Comparison of ENCODE assay signal across 8 cellular contexts in genomic region chr11:124793466-124794278, GRCh38. TPM values are rescaled to one million over a fixed set of nuclear protein-coding genes. Genes with fewer than 3 reads are reported as not detected.
A peak's percentile ranks its signal among the peaks of the same experiment; 100 is the strongest.
DNase-seq lines count a peak whose midpoint lies in the region; ATAC-seq, FAIRE-seq and TF ChIP-seq lines count a peak whose summit lies in the region.

No MANE protein-coding gene starts in this region.

- CTCF ChIA-PET in A673 (lab: Charles Lee) = interaction anchor here (0.5 to 1.4 kb wide), 17 partner anchors 10 to 257 kb away, joined by 3 to 8 read pairs (median 3); partner anchors contain the start of gene ESAM

- peaks cover 77% of the 10 kb centered on the region for H3K79me2 ChIP-seq in keratinocyte (ENCODE audit: control insufficient read depth, insufficient read depth, low read length)

- TF ChIP-seq CTCF in A673 (conservative IDR thresholded peaks at IDR 0.05; ENCODE audit: low read depth, low read length) = peak; percentile 88
- TF ChIP-seq CTCF in keratinocyte (optimal IDR thresholded peaks at IDR 0.05 in 1 of 3, IDR thresholded peaks at IDR 0.05 in 1 of 3, conservative IDR thresholded peaks at IDR 0.05 in 1 of 3; ENCODE audit: extremely low read depth in 1 of 3, insufficient read depth in 2 of 3, low read length in 3 of 3) = peak; percentile 32 to 63 (median 61)
- peak in 3 of 4 experiments; percentile 32 to 41 (median 37) for TF ChIP-seq CTCF in uterus (IDR thresholded peaks at IDR 0.05)

- H3K4me3 ChIP-seq in A673 (ENCODE audit: low read depth, low read length, poor library complexity, severe bottlenecking) (no peak overlapping the region), keratinocyte (ENCODE audit: control insufficient read depth in 2 of 3, extremely low read depth in 1 of 3, insufficient read depth in 2 of 3, low read depth in 1 of 3, low read length in 3 of 3) (no peak overlapping the region), uterus (no peak overlapping the region)

- FAIRE-seq in G401.6 (lab: Jason Lieb, UNC) (peak; percentile 93), keratinocyte (lab: Jason Lieb, UNC) (no peak)

- no peak for TF ChIP-seq POLR2A in uterus (IDR thresholded peaks at IDR 0.05)

- peaks cover 11% of the 10 kb centered on the region for H4K20me1 ChIP-seq in keratinocyte (ENCODE audit: control insufficient read depth, extremely low read depth, insufficient read depth, low read length)

- H3K9me3 ChIP-seq in A673 (ENCODE audit: low read depth, low read length, poor library complexity, severe bottlenecking) = no peaks in the 10 kb centered on the region
- no peaks in the 10 kb centered on the region for H3K9me3 ChIP-seq in keratinocyte (ENCODE audit: control insufficient read depth, low read depth, low read length)
- no peaks in the 10 kb centered on the region for H3K9me3 ChIP-seq in uterus

- POLR2A ChIA-PET in A673 (lab: Charles Lee; ENCODE audit: low non-redundant PET) = interaction anchor here (0.6 to 0.7 kb wide), 2 partner anchors 77 to 160 kb away, joined by 3 to 8 read pairs; no protein-coding TSS in a partner anchor

- DNase-seq in A673 (ENCODE audit: low spot score) (peak; percentile 76), NCI-H2196 (lab: John Stamatoyannopoulos, UW; ENCODE audit: unreplicated experiment) (peak; percentile 63), astrocyte of the hippocampus (ENCODE audit: low read depth, low spot score) (peak; percentile 66), keratinocyte (ENCODE audit: low read depth, low spot score) (peak; percentile 4), uterus (no peak)

- intact Hi-C loops in A673 (cut with micrococcal nuclease; ENCODE audit: unreplicated experiment) (no loop called here), uterus (cut with DNase I; ENCODE audit: low total_unique reads) (no loop called here)

- dilution Hi-C loops in keratinocyte (cut with MboI; ENCODE audit: extremely low pct_ligation_motif_present, low sequenced_read_pairs) = no loop called here

- no peaks in the 10 kb centered on the region for H3K36me3 ChIP-seq in A673 (ENCODE audit: insufficient read depth, low read length, poor library complexity, severe bottlenecking)
- no peaks in the 10 kb centered on the region for H3K36me3 ChIP-seq in keratinocyte (ENCODE audit: control insufficient read depth in 2 of 2, extremely low read depth in 1 of 2, insufficient read depth in 2 of 2, low read length in 2 of 2)
- no peaks in the 10 kb centered on the region for H3K36me3 ChIP-seq in uterus

- H3K27me3 ChIP-seq in A673 (replicated peaks; ENCODE audit: insufficient read depth, low read depth, low read length, poor library complexity) (no peaks in the 10 kb centered on the region), keratinocyte (ENCODE audit: control insufficient read depth, extremely low read depth, insufficient read depth, low read length) (no peaks in the 10 kb centered on the region), uterus (no peaks in the 10 kb centered on the region)

- no peak overlapping the region for H3K9ac ChIP-seq in keratinocyte (ENCODE audit: control insufficient read depth, extremely low read depth, insufficient read depth, low read length)

- no TSS peak for BruUV-seq in A673 (replicated peaks; lab: Mats Ljungman, UMichigan)

- no peak overlapping the region for H2AFZ ChIP-seq in keratinocyte (ENCODE audit: control insufficient read depth, low read length)

- H3K27ac ChIP-seq in A673 (ENCODE audit: low read depth, low read length, poor library complexity, severe bottlenecking) = no peak overlapping the region
- H3K27ac ChIP-seq in keratinocyte (ENCODE audit: control insufficient read depth, insufficient read depth, low read length) = no peak overlapping the region
- no peak overlapping the region for H3K27ac ChIP-seq in uterus

- peaks cover 36% of the 10 kb centered on the region for H3K4me1 ChIP-seq in A673 (ENCODE audit: insufficient read depth, low read length, poor library complexity, severe bottlenecking)
- H3K4me1 ChIP-seq in keratinocyte (ENCODE audit: control insufficient read depth, extremely low read depth, insufficient read depth, low read length) = peaks cover 8% of the 10 kb centered on the region
- H3K4me1 ChIP-seq in uterus = no peaks in the 10 kb centered on the region

- ATAC-seq in HG02588 (IDR thresholded peaks at IDR 0.05; ENCODE audit: unreplicated experiment) = peak; percentile 57
- ATAC-seq in GM21737 (IDR thresholded peaks at IDR 0.05; ENCODE audit: unreplicated experiment) = no peak

- peaks cover 2% of the 10 kb centered on the region for H3K9me1 ChIP-seq in keratinocyte (ENCODE audit: control insufficient read depth, extremely low read depth, insufficient read depth, low read length)

- H3K4me2 ChIP-seq in keratinocyte (ENCODE audit: control insufficient read depth, extremely low read depth, insufficient read depth, low read depth, low read length) = no peak overlapping the region

RNA-seq across cellular contexts. Expression of gene MSANTD2, which starts 6.5 kb away (rescaled TPM):
- total RNA-seq in A673 (2021) (31.4 and 33.3 TPM in 2 replicates), uterus (10 to 100 TPM in 3 of 4 donors, 1 to 10 TPM in 1; 5.1 to 36.6 (median 24.5) TPM)
- polyA plus RNA-seq in keratinocyte = 2.9 to 6.6 TPM (median 3.6 TPM) in 3 replicates
- polyA plus RNA-seq in keratinocyte (2011; ENCODE audit: low read depth) = 6.0 TPM
- 1.2 and 2.4 TPM in 2 replicates for polyA plus RNA-seq in keratinocyte (2011; cell fraction: cytosol; rRNA removed)
- 11.9 and 13.1 TPM in 2 replicates for polyA plus RNA-seq in keratinocyte (2011; cell fraction: nucleus; rRNA removed)
- 2.3 and 4.7 TPM in 2 replicates for polyA plus RNA-seq in keratinocyte (2012; ENCODE audit: low replicate concordance)
- 0.46 to 3.1 TPM (median 0.76 TPM) in 3 replicates for polyA minus RNA-seq in keratinocyte
- polyA minus RNA-seq in keratinocyte (2011; cell fraction: cytosol; rRNA and poly(A)+ RNA removed) = not detected
- 1.7 and 6.9 TPM in 2 replicates for polyA minus RNA-seq in keratinocyte (2011; cell fraction: nucleus; rRNA and poly(A)+ RNA removed)

RNA-seq across cellular contexts. Expression of gene ESAM, which starts 31.6 kb away (rescaled TPM):
- total RNA-seq in A673 (2021) (1.2 and 1.5 TPM in 2 replicates), uterus (10 to 100 TPM; 18.7 to 91.6 (median 47.7) TPM)
- polyA plus RNA-seq in keratinocyte = 0.04 TPM in 2 of 3 replicates, not detected in the other
- not detected for polyA plus RNA-seq in keratinocyte (2011; ENCODE audit: low read depth)
- polyA plus RNA-seq in keratinocyte (2011; cell fraction: cytosol; rRNA removed) = not detected in 2 replicates
- polyA plus RNA-seq in keratinocyte (2011; cell fraction: nucleus; rRNA removed) = 0.25 and 0.41 TPM in 2 replicates
- polyA plus RNA-seq in keratinocyte (2012; ENCODE audit: low replicate concordance) = not detected in 2 replicates
- polyA minus RNA-seq in keratinocyte = not detected in 3 replicates
- not detected for polyA minus RNA-seq in keratinocyte (2011; cell fraction: cytosol; rRNA and poly(A)+ RNA removed)
- polyA minus RNA-seq in keratinocyte (2011; cell fraction: nucleus; rRNA and poly(A)+ RNA removed) = 0.31 TPM in 1 of 2 replicates, not detected in the other

RNA-seq across cellular contexts. Expression of gene VSIG2, which starts 41.6 kb away (rescaled TPM):
- total RNA-seq in A673 (2021) (not detected in 2 replicates), uterus (1 to 10 TPM in 2 of 4 donors, not detected in 2; 1.9 to 2.2 TPM)
- 0.08 TPM in 1 of 3 replicates, not detected in the others for polyA plus RNA-seq in keratinocyte
- polyA plus RNA-seq in keratinocyte (2011; ENCODE audit: low read depth) = not detected
- not detected in 2 replicates for polyA plus RNA-seq in keratinocyte (2011; cell fraction: cytosol; rRNA removed)
- not detected in 2 replicates for polyA plus RNA-seq in keratinocyte (2011; cell fraction: nucleus; rRNA removed)
- not detected in 2 replicates for polyA plus RNA-seq in keratinocyte (2012; ENCODE audit: low replicate concordance)
- polyA minus RNA-seq in keratinocyte = not detected in 3 replicates
- polyA minus RNA-seq in keratinocyte (2011; cell fraction: cytosol; rRNA and poly(A)+ RNA removed) = not detected
- not detected in 2 replicates for polyA minus RNA-seq in keratinocyte (2011; cell fraction: nucleus; rRNA and poly(A)+ RNA removed)

RNA-seq across cellular contexts. Expression of gene NRGN, which starts 53.9 kb away (rescaled TPM):
- total RNA-seq in A673 (2021) (38.1 and 43.8 TPM in 2 replicates), uterus (10 to 100 TPM in 1 of 4 donors, under 1 TPM in 1, not detected in 2; 0.62 to 16.4 TPM)
- polyA plus RNA-seq in keratinocyte = 0.37 to 3.3 TPM (median 0.97 TPM) in 3 replicates
- not detected for polyA plus RNA-seq in keratinocyte (2011; ENCODE audit: low read depth)
- 0.50 and 0.88 TPM in 2 replicates for polyA plus RNA-seq in keratinocyte (2011; cell fraction: cytosol; rRNA removed)
- polyA plus RNA-seq in keratinocyte (2011; cell fraction: nucleus; rRNA removed) = 0.22 and 1.0 TPM in 2 replicates
- 4.0 TPM in 1 of 2 replicates, not detected in the other for polyA plus RNA-seq in keratinocyte (2012; ENCODE audit: low replicate concordance)
- polyA minus RNA-seq in keratinocyte = 0.33 to 2.0 TPM (median 0.99 TPM) in 3 replicates
- polyA minus RNA-seq in keratinocyte (2011; cell fraction: cytosol; rRNA and poly(A)+ RNA removed) = not detected
- polyA minus RNA-seq in keratinocyte (2011; cell fraction: nucleus; rRNA and poly(A)+ RNA removed) = not detected in 2 replicates

Comparison
In these comparisons a context has a peak if more than half of its experiments do, and no peak if none do; other contexts are left out.
1. DNase-seq: peak in A673 (single experiment), NCI-H2196 (single experiment), astrocyte of the hippocampus (single experiment) and keratinocyte (single experiment); none in uterus (0 of 2).
2. CTCF ChIP-seq: peak in every context shown above with its lines; median percentile 88 in A673; 61 in keratinocyte; 37 in uterus.